ENCODE assay signal across 1 cellular context in the genomic region with DNA sequence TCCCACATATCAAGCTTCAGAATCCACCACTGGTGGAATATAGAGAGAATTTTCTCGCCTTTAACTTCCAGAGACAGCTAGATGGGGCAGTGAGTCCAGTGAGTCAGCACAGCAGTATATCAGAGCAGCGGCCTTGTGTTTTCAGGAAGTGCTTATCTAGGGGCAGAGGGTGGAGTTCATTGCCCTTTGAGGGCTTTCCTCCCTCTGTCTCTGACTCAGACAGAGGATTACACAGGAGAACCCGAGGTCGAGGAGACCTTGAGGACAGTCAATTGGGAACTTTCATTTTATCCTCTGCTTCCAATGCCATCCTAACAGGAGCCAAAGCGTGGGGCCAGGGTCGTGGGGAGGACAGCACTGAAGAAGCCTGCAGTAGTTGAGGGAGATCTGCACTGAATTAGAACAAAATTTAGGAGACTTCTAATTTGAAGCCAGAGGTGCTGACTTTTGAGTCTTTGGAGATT.
TF ChIP-seq lines count a peak whose summit lies in the region.

No MANE protein-coding gene starts in this region.

TF ChIP-seq in HepG2, 621 proteins besides CTCF, POLR2A, EP300 and RAD21 (continued from another document and continues in another):
- TF ChIP-seq SP4 (CRISPR knock-in tag; IDR thresholded peaks at IDR 0.05) (peak; percentile 41; the same call in 1 of the 2 replicates), CCAR2 (optimal IDR thresholded peaks at IDR 0.05; ENCODE audit: low read depth, low read length) (no peak), KDM2A (CRISPR knock-in tag; IDR thresholded peaks at IDR 0.05; ENCODE audit: borderline replicate concordance, low read depth) (peak; percentile 28; the same call in 1 of the 2 replicates), NFE2L2 (IDR thresholded peaks at IDR 0.05; ENCODE audit: low read length) (peak; percentile 76), ATF7 (IDR thresholded peaks at IDR 0.05) (no peak), ATF7 (CRISPR knock-in tag; IDR thresholded peaks at IDR 0.05) (0 out of 2 replicates have a peak, but pooled peaks have one; percentile 32), ZFP90 (CRISPR knock-in tag; IDR thresholded peaks at IDR 0.05; ENCODE audit: borderline replicate concordance) (no peak), FOSL1 (CRISPR knock-in tag; IDR thresholded peaks at IDR 0.05; ENCODE audit: borderline replicate concordance) (peak; percentile 90), GFI1 (CRISPR knock-in tag; IDR thresholded peaks at IDR 0.05; ENCODE audit: borderline replicate concordance) (peak; percentile 73; the same call in 1 of the 2 replicates), TCF7L2 (IDR thresholded peaks at IDR 0.05; ENCODE audit: low read depth, low read length) (no peak), RFXANK (CRISPR knock-in tag; IDR thresholded peaks at IDR 0.05) (0 out of 2 replicates have a peak, but pooled peaks have one; percentile 67), HES4 (CRISPR knock-in tag; IDR thresholded peaks at IDR 0.05; ENCODE audit: borderline replicate concordance) (no peak), ARNT (IDR thresholded peaks at IDR 0.05) (no peak), SMARCC2 (IDR thresholded peaks at IDR 0.05) (no peak), ZNF780A (CRISPR knock-in tag; IDR thresholded peaks at IDR 0.05) (no peak), SNAPC2 (CRISPR knock-in tag; IDR thresholded peaks at IDR 0.05) (no peak), POLR2AphosphoS5 (IDR thresholded peaks at IDR 0.05; ENCODE audit: low read depth, low read length) (peak; percentile 33), KMT2B (CRISPR knock-in tag; IDR thresholded peaks at IDR 0.05) (peak; percentile 66; the same call in 1 of the 2 replicates), ZSCAN21 (CRISPR knock-in tag; IDR thresholded peaks at IDR 0.05; ENCODE audit: borderline replicate concordance) (no peak), RBFOX2 (IDR thresholded peaks at IDR 0.05; ENCODE audit: low read depth, low read length) (no peak), ZNF12 (CRISPR knock-in tag; IDR thresholded peaks at IDR 0.05) (peak; percentile 80), TEAD3 (CRISPR knock-in tag; optimal IDR thresholded peaks at IDR 0.05; ENCODE audit: borderline replicate concordance) (peak; percentile 79), ZMYM3 (CRISPR knock-in tag; IDR thresholded peaks at IDR 0.05) (peak; percentile 60; the same call in 1 of the 2 replicates), KAT7 (CRISPR knock-in tag; IDR thresholded peaks at IDR 0.05; ENCODE audit: borderline replicate concordance) (peak; percentile 77), ZNF605 (CRISPR knock-in tag; IDR thresholded peaks at IDR 0.05) (peak; percentile 89), ZKSCAN5 (CRISPR knock-in tag; IDR thresholded peaks at IDR 0.05) (no peak), TAF1 (CRISPR knock-in tag; IDR thresholded peaks at IDR 0.05) (peak; percentile 48; the same call in 1 of the 2 replicates), IRX3 (CRISPR knock-in tag; IDR thresholded peaks at IDR 0.05; ENCODE audit: borderline replicate concordance, low read depth) (no peak), SP140L (CRISPR knock-in tag; IDR thresholded peaks at IDR 0.05; ENCODE audit: borderline replicate concordance) (no peak), CBX5 (CRISPR knock-in tag; IDR thresholded peaks at IDR 0.05; ENCODE audit: borderline replicate concordance) (peak; percentile 80; the same call in 1 of the 2 replicates), NR2F1 (CRISPR knock-in tag; IDR thresholded peaks at IDR 0.05) (peak; percentile 95 to 96), CENPX (CRISPR knock-in tag; IDR thresholded peaks at IDR 0.05) (no peak), RFX3 (CRISPR knock-in tag; IDR thresholded peaks at IDR 0.05) (no peak), ZNF549 (CRISPR knock-in tag; IDR thresholded peaks at IDR 0.05) (no peak), MED13 (CRISPR knock-in tag; IDR thresholded peaks at IDR 0.05) (peak; percentile 87; the same call in 1 of the 2 replicates), ZNF180 (CRISPR knock-in tag; IDR thresholded peaks at IDR 0.05; ENCODE audit: borderline replicate concordance, low read depth) (no peak)
- TF ChIP-seq, protein P1, sequence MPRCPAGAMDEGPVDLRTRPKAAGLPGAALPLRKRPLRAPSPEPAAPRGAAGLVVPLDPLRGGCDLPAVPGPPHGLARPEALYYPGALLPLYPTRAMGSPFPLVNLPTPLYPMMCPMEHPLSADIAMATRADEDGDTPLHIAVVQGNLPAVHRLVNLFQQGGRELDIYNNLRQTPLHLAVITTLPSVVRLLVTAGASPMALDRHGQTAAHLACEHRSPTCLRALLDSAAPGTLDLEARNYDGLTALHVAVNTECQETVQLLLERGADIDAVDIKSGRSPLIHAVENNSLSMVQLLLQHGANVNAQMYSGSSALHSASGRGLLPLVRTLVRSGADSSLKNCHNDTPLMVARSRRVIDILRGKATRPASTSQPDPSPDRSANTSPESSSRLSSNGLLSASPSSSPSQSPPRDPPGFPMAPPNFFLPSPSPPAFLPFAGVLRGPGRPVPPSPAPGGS (CRISPR knock-in tag; IDR thresholded peaks at IDR 0.05): no peak
- TF ChIP-seq, protein P2, sequence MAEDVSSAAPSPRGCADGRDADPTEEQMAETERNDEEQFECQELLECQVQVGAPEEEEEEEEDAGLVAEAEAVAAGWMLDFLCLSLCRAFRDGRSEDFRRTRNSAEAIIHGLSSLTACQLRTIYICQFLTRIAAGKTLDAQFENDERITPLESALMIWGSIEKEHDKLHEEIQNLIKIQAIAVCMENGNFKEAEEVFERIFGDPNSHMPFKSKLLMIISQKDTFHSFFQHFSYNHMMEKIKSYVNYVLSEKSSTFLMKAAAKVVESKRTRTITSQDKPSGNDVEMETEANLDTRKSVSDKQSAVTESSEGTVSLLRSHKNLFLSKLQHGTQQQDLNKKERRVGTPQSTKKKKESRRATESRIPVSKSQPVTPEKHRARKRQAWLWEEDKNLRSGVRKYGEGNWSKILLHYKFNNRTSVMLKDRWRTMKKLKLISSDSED (CRISPR knock-in tag; IDR thresholded peaks at IDR 0.05): no peak
- TF ChIP-seq, protein P3, sequence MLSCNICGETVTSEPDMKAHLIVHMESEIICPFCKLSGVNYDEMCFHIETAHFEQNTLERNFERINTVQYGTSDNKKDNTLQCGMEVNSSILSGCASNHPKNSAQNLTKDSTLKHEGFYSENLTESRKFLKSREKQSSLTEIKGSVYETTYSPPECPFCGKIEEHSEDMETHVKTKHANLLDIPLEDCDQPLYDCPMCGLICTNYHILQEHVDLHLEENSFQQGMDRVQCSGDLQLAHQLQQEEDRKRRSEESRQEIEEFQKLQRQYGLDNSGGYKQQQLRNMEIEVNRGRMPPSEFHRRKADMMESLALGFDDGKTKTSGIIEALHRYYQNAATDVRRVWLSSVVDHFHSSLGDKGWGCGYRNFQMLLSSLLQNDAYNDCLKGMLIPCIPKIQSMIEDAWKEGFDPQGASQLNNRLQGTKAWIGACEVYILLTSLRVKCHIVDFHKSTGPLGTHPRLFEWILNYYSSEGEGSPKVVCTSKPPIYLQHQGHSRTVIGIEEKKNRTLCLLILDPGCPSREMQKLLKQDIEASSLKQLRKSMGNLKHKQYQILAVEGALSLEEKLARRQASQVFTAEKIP (CRISPR knock-in tag; IDR thresholded peaks at IDR 0.05; ENCODE audit: borderline replicate concordance): no peak
- TF ChIP-seq, protein P4, sequence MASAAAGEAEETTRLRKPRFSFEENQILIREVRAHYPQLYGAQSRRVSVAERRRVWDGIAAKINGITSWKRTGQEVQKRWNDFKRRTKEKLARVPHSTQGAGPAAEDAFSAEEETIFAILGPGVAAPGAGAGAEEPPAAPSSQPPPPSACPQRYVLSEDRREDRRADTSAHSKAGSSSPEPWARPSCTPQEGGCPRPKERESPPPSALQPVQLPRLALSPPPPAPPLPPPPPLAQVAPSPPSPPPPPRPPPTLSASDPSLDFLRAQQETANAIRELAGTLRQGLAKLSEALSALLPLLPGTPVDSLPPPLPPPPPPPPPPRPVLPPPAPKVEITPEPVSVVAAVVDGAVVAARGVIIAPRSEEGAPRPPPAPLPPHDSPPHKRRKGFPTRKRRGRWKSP (CRISPR knock-in tag; IDR thresholded peaks at IDR 0.05): peak; percentile 84
- TF ChIP-seq, protein P5, sequence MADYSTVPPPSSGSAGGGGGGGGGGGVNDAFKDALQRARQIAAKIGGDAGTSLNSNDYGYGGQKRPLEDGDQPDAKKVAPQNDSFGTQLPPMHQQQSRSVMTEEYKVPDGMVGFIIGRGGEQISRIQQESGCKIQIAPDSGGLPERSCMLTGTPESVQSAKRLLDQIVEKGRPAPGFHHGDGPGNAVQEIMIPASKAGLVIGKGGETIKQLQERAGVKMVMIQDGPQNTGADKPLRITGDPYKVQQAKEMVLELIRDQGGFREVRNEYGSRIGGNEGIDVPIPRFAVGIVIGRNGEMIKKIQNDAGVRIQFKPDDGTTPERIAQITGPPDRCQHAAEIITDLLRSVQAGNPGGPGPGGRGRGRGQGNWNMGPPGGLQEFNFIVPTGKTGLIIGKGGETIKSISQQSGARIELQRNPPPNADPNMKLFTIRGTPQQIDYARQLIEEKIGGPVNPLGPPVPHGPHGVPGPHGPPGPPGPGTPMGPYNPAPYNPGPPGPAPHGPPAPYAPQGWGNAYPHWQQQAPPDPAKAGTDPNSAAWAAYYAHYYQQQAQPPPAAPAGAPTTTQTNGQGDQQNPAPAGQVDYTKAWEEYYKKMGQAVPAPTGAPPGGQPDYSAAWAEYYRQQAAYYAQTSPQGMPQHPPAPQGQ (CRISPR knock-in tag; IDR thresholded peaks at IDR 0.05; ENCODE audit: borderline replicate concordance): no peak
- TF ChIP-seq, protein P6, sequence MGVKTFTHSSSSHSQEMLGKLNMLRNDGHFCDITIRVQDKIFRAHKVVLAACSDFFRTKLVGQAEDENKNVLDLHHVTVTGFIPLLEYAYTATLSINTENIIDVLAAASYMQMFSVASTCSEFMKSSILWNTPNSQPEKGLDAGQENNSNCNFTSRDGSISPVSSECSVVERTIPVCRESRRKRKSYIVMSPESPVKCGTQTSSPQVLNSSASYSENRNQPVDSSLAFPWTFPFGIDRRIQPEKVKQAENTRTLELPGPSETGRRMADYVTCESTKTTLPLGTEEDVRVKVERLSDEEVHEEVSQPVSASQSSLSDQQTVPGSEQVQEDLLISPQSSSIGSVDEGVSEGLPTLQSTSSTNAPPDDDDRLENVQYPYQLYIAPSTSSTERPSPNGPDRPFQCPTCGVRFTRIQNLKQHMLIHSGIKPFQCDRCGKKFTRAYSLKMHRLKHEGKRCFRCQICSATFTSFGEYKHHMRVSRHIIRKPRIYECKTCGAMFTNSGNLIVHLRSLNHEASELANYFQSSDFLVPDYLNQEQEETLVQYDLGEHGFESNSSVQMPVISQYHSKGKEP (CRISPR knock-in tag; IDR thresholded peaks at IDR 0.05): 0 out of 2 replicates have a peak, but pooled peaks have one; percentile 49
- TF ChIP-seq, protein P7, sequence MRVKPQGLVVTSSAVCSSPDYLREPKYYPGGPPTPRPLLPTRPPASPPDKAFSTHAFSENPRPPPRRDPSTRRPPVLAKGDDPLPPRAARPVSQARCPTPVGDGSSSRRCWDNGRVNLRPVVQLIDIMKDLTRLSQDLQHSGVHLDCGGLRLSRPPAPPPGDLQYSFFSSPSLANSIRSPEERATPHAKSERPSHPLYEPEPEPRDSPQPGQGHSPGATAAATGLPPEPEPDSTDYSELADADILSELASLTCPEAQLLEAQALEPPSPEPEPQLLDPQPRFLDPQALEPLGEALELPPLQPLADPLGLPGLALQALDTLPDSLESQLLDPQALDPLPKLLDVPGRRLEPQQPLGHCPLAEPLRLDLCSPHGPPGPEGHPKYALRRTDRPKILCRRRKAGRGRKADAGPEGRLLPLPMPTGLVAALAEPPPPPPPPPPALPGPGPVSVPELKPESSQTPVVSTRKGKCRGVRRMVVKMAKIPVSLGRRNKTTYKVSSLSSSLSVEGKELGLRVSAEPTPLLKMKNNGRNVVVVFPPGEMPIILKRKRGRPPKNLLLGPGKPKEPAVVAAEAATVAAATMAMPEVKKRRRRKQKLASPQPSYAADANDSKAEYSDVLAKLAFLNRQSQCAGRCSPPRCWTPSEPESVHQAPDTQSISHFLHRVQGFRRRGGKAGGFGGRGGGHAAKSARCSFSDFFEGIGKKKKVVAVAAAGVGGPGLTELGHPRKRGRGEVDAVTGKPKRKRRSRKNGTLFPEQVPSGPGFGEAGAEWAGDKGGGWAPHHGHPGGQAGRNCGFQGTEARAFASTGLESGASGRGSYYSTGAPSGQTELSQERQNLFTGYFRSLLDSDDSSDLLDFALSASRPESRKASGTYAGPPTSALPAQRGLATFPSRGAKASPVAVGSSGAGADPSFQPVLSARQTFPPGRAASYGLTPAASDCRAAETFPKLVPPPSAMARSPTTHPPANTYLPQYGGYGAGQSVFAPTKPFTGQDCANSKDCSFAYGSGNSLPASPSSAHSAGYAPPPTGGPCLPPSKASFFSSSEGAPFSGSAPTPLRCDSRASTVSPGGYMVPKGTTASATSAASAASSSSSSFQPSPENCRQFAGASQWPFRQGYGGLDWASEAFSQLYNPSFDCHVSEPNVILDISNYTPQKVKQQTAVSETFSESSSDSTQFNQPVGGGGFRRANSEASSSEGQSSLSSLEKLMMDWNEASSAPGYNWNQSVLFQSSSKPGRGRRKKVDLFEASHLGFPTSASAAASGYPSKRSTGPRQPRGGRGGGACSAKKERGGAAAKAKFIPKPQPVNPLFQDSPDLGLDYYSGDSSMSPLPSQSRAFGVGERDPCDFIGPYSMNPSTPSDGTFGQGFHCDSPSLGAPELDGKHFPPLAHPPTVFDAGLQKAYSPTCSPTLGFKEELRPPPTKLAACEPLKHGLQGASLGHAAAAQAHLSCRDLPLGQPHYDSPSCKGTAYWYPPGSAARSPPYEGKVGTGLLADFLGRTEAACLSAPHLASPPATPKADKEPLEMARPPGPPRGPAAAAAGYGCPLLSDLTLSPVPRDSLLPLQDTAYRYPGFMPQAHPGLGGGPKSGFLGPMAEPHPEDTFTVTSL (CRISPR knock-in tag; IDR thresholded peaks at IDR 0.05; ENCODE audit: borderline replicate concordance): peak; percentile 95; the same call in 1 of the 2 replicates
- TF ChIP-seq, protein P8, sequence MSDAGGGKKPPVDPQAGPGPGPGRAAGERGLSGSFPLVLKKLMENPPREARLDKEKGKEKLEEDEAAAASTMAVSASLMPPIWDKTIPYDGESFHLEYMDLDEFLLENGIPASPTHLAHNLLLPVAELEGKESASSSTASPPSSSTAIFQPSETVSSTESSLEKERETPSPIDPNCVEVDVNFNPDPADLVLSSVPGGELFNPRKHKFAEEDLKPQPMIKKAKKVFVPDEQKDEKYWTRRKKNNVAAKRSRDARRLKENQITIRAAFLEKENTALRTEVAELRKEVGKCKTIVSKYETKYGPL (CRISPR knock-in tag; IDR thresholded peaks at IDR 0.05): no peak
- TF ChIP-seq, protein P9, sequence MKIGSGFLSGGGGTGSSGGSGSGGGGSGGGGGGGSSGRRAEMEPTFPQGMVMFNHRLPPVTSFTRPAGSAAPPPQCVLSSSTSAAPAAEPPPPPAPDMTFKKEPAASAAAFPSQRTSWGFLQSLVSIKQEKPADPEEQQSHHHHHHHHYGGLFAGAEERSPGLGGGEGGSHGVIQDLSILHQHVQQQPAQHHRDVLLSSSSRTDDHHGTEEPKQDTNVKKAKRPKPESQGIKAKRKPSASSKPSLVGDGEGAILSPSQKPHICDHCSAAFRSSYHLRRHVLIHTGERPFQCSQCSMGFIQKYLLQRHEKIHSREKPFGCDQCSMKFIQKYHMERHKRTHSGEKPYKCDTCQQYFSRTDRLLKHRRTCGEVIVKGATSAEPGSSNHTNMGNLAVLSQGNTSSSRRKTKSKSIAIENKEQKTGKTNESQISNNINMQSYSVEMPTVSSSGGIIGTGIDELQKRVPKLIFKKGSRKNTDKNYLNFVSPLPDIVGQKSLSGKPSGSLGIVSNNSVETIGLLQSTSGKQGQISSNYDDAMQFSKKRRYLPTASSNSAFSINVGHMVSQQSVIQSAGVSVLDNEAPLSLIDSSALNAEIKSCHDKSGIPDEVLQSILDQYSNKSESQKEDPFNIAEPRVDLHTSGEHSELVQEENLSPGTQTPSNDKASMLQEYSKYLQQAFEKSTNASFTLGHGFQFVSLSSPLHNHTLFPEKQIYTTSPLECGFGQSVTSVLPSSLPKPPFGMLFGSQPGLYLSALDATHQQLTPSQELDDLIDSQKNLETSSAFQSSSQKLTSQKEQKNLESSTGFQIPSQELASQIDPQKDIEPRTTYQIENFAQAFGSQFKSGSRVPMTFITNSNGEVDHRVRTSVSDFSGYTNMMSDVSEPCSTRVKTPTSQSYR (CRISPR knock-in tag; IDR thresholded peaks at IDR 0.05; ENCODE audit: borderline replicate concordance): peak; percentile 33; the same call in 1 of the 2 replicates
